ENCODE assay signal across 1 cellular context in genomic region chr1:97252076-97252475, GRCh38.
TF ChIP-seq lines count a peak whose summit lies in the region.

No MANE protein-coding gene starts in this region.

TF ChIP-seq in IMR-90, 13 proteins besides CTCF, POLR2A, EP300 and RAD21:
- no peak for TF ChIP-seq RCOR1 (IDR thresholded peaks at IDR 0.05; ENCODE audit: insufficient replicate concordance, low read length)
- TF ChIP-seq FOS (IDR thresholded peaks at IDR 0.05; ENCODE audit: low read depth, low read length), result peak; percentile 23; the same call in 1 of the 2 replicates
- peak; percentile 88 for TF ChIP-seq CEBPB (IDR thresholded peaks at IDR 0.05; ENCODE audit: low read depth, low read length)
- no peak for TF ChIP-seq NFE2L2 (IDR thresholded peaks at IDR 0.05; ENCODE audit: low read depth, low read length)
- TF ChIP-seq SMC3 (IDR thresholded peaks at IDR 0.05; ENCODE audit: low read depth, low read length), result no peak
- no peak for TF ChIP-seq USF2 (IDR thresholded peaks at IDR 0.05; ENCODE audit: low read depth, low read length)
